In genomic region chr3:49412632-49413337, GRCh38 we compare ENCODE assay signal across 8 cellular contexts. TPM values are rescaled to one million over a fixed set of nuclear protein-coding genes. Genes with fewer than 3 reads are reported as not detected.
A peak's percentile ranks its signal among the peaks of the same experiment; 100 is the strongest.
DNase-seq lines count a peak whose midpoint lies in the region; ATAC-seq and TF ChIP-seq lines count a peak whose summit lies in the region.

No MANE protein-coding gene starts in this region.

- TF ChIP-seq CTCF in left lung (IDR thresholded peaks at IDR 0.05) (no peak), thoracic aorta (IDR thresholded peaks at IDR 0.05) (no peak)

- H3K27ac Mint-ChIP-seq in activated CD4-positive, alpha-beta T cell treated with anti-CD3 and anti-CD28 coated beads, Interleukin-2, amount 10 ng/mL, durations not matched to agents 24 days and 14 days: peak overlapping the region; percentile 95

- ATAC-seq in left lung (no peak), thoracic aorta (ENCODE audit: insufficient number of reproducible peaks, low FRiP score, low read depth) (no peak), GM21360 (IDR thresholded peaks at IDR 0.05; ENCODE audit: unreplicated experiment) (no peak)

- intact Hi-C loops in activated CD4-positive, alpha-beta T cell treated with anti-CD3 and anti-CD28 coated beads, Interleukin-2, amount 10 ng/mL, durations not matched to agents 24 days and 14 days (cut with micrococcal nuclease): loop anchor here (1.0 to 5.0 kb wide), 6 partner anchors 17 to 320 kb away; partner anchors contain the start of genes APEH, DAG1, GPX1 and NICN1
- intact Hi-C loops in left lung (cut with DNase I): no loop called here

- H3K27me3 Mint-ChIP-seq in activated CD4-positive, alpha-beta T cell treated with anti-CD3 and anti-CD28 coated beads, Interleukin-2, amount 10 ng/mL, durations not matched to agents 24 days and 14 days: peaks cover 2% of the 10 kb centered on the region

- peaks cover 45% of the 10 kb centered on the region for H3K36me3 Mint-ChIP-seq in activated CD4-positive, alpha-beta T cell treated with anti-CD3 and anti-CD28 coated beads, Interleukin-2, amount 10 ng/mL, durations not matched to agents 24 days and 14 days (ENCODE audit: low read depth)

- peak; percentile 69 for DNase-seq in activated CD4-positive, alpha-beta T cell treated with anti-CD3 and anti-CD28 coated beads, Interleukin-2, amount 10 ng/mL, durations not matched to agents 24 days and 14 days
- no peak for DNase-seq in activated CD4-positive, alpha-beta T cell treated with anti-CD3 and anti-CD28 coated beads, Interleukin-2, amount 50 U/mL, for 48 hours
- DNase-seq in left lung: no peak
- DNase-seq in thoracic aorta (ENCODE audit: low spot score): no peak
- DNase-seq in T-helper 9 cell: no peak
- DNase-seq in NCI-H2227 treated with DMSO at 0.1 percent for 48 hours (lab: John Stamatoyannopoulos, UW): no peak

- H3K36me3 ChIP-seq in left lung: peaks cover 0 to 37% of the 10 kb centered on the region in 2 donors
- H3K36me3 ChIP-seq in thoracic aorta: peaks cover 3% of the 10 kb centered on the region

- H3K4me1 ChIP-seq in left lung (peaks cover 41 to 78% of the 10 kb centered on the region in 2 donors), thoracic aorta (ENCODE audit: control insufficient read depth in 1 of 2, low read depth in 2 of 2) (peaks cover 42 to 59% of the 10 kb centered on the region in 2 donors)

- peak overlapping the region; percentile 87 for H3K4me3 Mint-ChIP-seq in activated CD4-positive, alpha-beta T cell treated with anti-CD3 and anti-CD28 coated beads, Interleukin-2, amount 10 ng/mL, durations not matched to agents 24 days and 14 days

- H3K4me3 ChIP-seq in left lung (peak overlapping the region; percentile 63 to 89), thoracic aorta (peak overlapping the region; percentile 98)

- no peaks in the 10 kb centered on the region for H3K9me3 Mint-ChIP-seq in activated CD4-positive, alpha-beta T cell treated with anti-CD3 and anti-CD28 coated beads, Interleukin-2, amount 10 ng/mL, durations not matched to agents 24 days and 14 days

- H3K4me1 Mint-ChIP-seq in activated CD4-positive, alpha-beta T cell treated with anti-CD3 and anti-CD28 coated beads, Interleukin-2, amount 10 ng/mL, durations not matched to agents 24 days and 14 days: peaks cover 56% of the 10 kb centered on the region

- H3K27ac ChIP-seq in adipose tissue (ENCODE audit: low read depth, low read length) (peak overlapping the region; percentile 70), left lung (peak overlapping the region; percentile 95 to 99), thoracic aorta (peak overlapping the region; percentile 85 to 98)

- WGBS in adipose tissue, 3 donors: 16 to 28% (median 26%) methylated on average over 16 of the region's 16 CpGs

- no peaks in the 10 kb centered on the region for H3K9me3 ChIP-seq in left lung
- no peaks in the 10 kb centered on the region for H3K9me3 ChIP-seq in thoracic aorta

- H3K27me3 ChIP-seq in left lung (no peaks in the 10 kb centered on the region), thoracic aorta (replicated peaks; ENCODE audit: insufficient read depth) (no peaks in the 10 kb centered on the region)

RNA-seq across cellular contexts. Expression of gene TCTA, which starts 0.6 kb away (rescaled TPM):
- total RNA-seq in activated CD4-positive, alpha-beta T cell treated with anti-CD3 and anti-CD28 coated beads, Interleukin-2, amount 10 ng/mL, durations not matched to agents 24 days and 14 days: 18.7 and 21.2 TPM in 2 replicates
- polyA plus RNA-seq in adipose tissue: 10 to 100 TPM; 19.9 to 33.8 (median 31.2) TPM
- total RNA-seq in left lung (10 to 100 TPM; 37.2 to 41.5 TPM), thoracic aorta (10 to 100 TPM; 25.7 to 32.4 TPM)

RNA-seq across cellular contexts. Expression of gene RHOA, which starts 1.0 kb away (rescaled TPM):
- 381 and 391 TPM in 2 replicates for total RNA-seq in activated CD4-positive, alpha-beta T cell treated with anti-CD3 and anti-CD28 coated beads, Interleukin-2, amount 10 ng/mL, durations not matched to agents 24 days and 14 days
- 100 to 1,000 TPM; 162 to 513 (median 415) TPM for polyA plus RNA-seq in adipose tissue
- total RNA-seq in left lung (100 to 1,000 TPM; 480 to 625 TPM), thoracic aorta (100 to 1,000 TPM; 524 to 630 TPM)

RNA-seq across cellular contexts. Expression of gene AMT, which starts 9.5 kb away (rescaled TPM):
- total RNA-seq in activated CD4-positive, alpha-beta T cell treated with anti-CD3 and anti-CD28 coated beads, Interleukin-2, amount 10 ng/mL, durations not matched to agents 24 days and 14 days: 2.6 and 3.7 TPM in 2 replicates
- polyA plus RNA-seq in adipose tissue: 10 to 100 TPM in 2 of 3 donors, 1 to 10 TPM in 1; 4.7 to 14.6 (median 11.2) TPM
- total RNA-seq in left lung: 1 to 10 TPM; 5.9 to 8.8 TPM
- 1 to 10 TPM; 7.0 to 7.2 TPM for total RNA-seq in thoracic aorta

RNA-seq across cellular contexts. Expression of gene NICN1, which starts 16.3 kb away (rescaled TPM):
- 11.1 and 12.6 TPM in 2 replicates for total RNA-seq in activated CD4-positive, alpha-beta T cell treated with anti-CD3 and anti-CD28 coated beads, Interleukin-2, amount 10 ng/mL, durations not matched to agents 24 days and 14 days
- 10 to 100 TPM in 1 of 3 donors, 1 to 10 TPM in 2; 3.5 to 10.3 (median 8.7) TPM for polyA plus RNA-seq in adipose tissue
- total RNA-seq in left lung (10 to 100 TPM; 17.1 to 23.4 TPM), thoracic aorta (10 to 100 TPM in 1 of 2 donors, 1 to 10 TPM in 1; 9.8 to 13.5 TPM)

RNA-seq across cellular contexts. Expression of gene GPX1, which starts 54.6 kb away (rescaled TPM):
- total RNA-seq in activated CD4-positive, alpha-beta T cell treated with anti-CD3 and anti-CD28 coated beads, Interleukin-2, amount 10 ng/mL, durations not matched to agents 24 days and 14 days: 190 and 200 TPM in 2 replicates
- 1,000 to 10,000 TPM in 1 of 3 donors, 100 to 1,000 TPM in 2; 174 to 1,140 (median 788) TPM for polyA plus RNA-seq in adipose tissue
- total RNA-seq in left lung (100 to 1,000 TPM; 468 to 518 TPM), thoracic aorta (100 to 1,000 TPM; 187 to 319 TPM)
